ENCODE assay signal across 9 cellular contexts in genomic region chr19:1065606-1066109, GRCh38. TPM values are rescaled to one million over a fixed set of nuclear protein-coding genes. Genes with fewer than 3 reads are reported as not detected.
A peak's percentile ranks its signal among the peaks of the same experiment; 100 is the strongest.
DNase-seq lines count a peak whose midpoint lies in the region; ATAC-seq, FAIRE-seq and TF ChIP-seq lines count a peak whose summit lies in the region.
"Had no signal": no experiment of that assay in that cellular context is flagged by ENCODE, and none has a peak within 500 bp of the region (broad histone marks: within the 10 kb centered on the region; RNA-seq: fewer than 3 reads in every experiment).

No MANE protein-coding gene starts in this region.

- TF ChIP-seq CTCF in nephron progenitor cell (IDR thresholded peaks at IDR 0.05) = no peak

- no peak overlapping the region for H3K27ac Mint-ChIP-seq in nephron progenitor cell

- H3K27ac ChIP-seq in trophoblast cell (ENCODE audit: low read depth, low read length) = peak overlapping the region; percentile 87

- peak overlapping the region; percentile 67 for H3K18ac ChIP-seq in trophoblast cell (ENCODE audit: low read length)

- H3K23ac ChIP-seq in trophoblast cell (ENCODE audit: low read length) = no peak overlapping the region

- H3K9me3 ChIP-seq in trophoblast cell (ENCODE audit: insufficient read depth, low read depth, low read length) = peaks cover 12% of the 10 kb centered on the region

- no peak overlapping the region for H2AFZ ChIP-seq in trophoblast cell (ENCODE audit: insufficient read depth, low read length, poor library complexity)

- no peaks in the 10 kb centered on the region for H3K36me3 Mint-ChIP-seq in nephron progenitor cell (ENCODE audit: low read depth)

- H2BK5ac ChIP-seq in trophoblast cell (ENCODE audit: low read depth, low read length, poor library complexity) = peak overlapping the region; percentile 65

- no CpG with 5 or more reads among the region's 17 CpGs for WGBS in trophoblast cell (ENCODE audit: extremely low coverage, insufficient coverage, insufficient read length)

- peak overlapping the region; percentile 77 for H4K8ac ChIP-seq in trophoblast cell (ENCODE audit: low read depth, low read length)

- DNase-seq in GM12891 (ENCODE audit: insufficient read length, low spot score) = no peak
- peak; percentile 84 for DNase-seq in M059J (ENCODE audit: low read depth)
- DNase-seq in dermis blood vessel endothelial cell = peak; percentile 26
- DNase-seq in trophoblast cell = peak; percentile 99
- no peak for DNase-seq in NCI-H2029 (lab: John Stamatoyannopoulos, UW)
- DNase-seq in nephron progenitor cell = no peak
- DNase-seq: NCI-H2107 had no signal

- no peak overlapping the region for H3K9ac ChIP-seq in trophoblast cell (ENCODE audit: low read length)

- peaks cover 2% of the 10 kb centered on the region for H3K27me3 ChIP-seq in trophoblast cell (ENCODE audit: insufficient read depth, low read length)

- TF ChIP-seq POLR2A in GM12891 (IDR thresholded peaks at IDR 0.05; ENCODE audit: low read depth, low read length) = no peak

- H3K4me2 ChIP-seq in trophoblast cell (ENCODE audit: low read length) = peak overlapping the region; percentile 60

- peaks cover 28 to 29% of the 10 kb centered on the region in 2 experiments for H3K4me1 ChIP-seq in trophoblast cell (ENCODE audit: control insufficient read depth in 1 of 2, insufficient read depth in 2 of 2, low read length in 2 of 2)

- H4K12ac ChIP-seq in trophoblast cell (ENCODE audit: low read depth, low read length) = no peak overlapping the region

- H2AK5ac ChIP-seq in trophoblast cell (ENCODE audit: low read length) = no peak overlapping the region

- H3K4ac ChIP-seq in trophoblast cell (ENCODE audit: low read depth, low read length) = no peak overlapping the region

- H3K14ac ChIP-seq in trophoblast cell (ENCODE audit: low read length) = peak overlapping the region; percentile 23

- H3K4me1 Mint-ChIP-seq in nephron progenitor cell = peaks cover 23% of the 10 kb centered on the region

- peaks cover 18% of the 10 kb centered on the region for H3K79me1 ChIP-seq in trophoblast cell (ENCODE audit: low read length)

- H3K9me3 Mint-ChIP-seq in nephron progenitor cell = no peaks in the 10 kb centered on the region

- peak overlapping the region; percentile 52 for H2BK12ac ChIP-seq in trophoblast cell (ENCODE audit: low read length)

- no peaks in the 10 kb centered on the region for H3K36me3 ChIP-seq in trophoblast cell (ENCODE audit: control insufficient read depth in 1 of 2, insufficient read depth in 2 of 2, low read length in 2 of 2)

- peak overlapping the region; percentile 54 for H2BK120ac ChIP-seq in trophoblast cell (ENCODE audit: insufficient read depth, low read length, poor library complexity)

- peak; percentile 58 for FAIRE-seq in GM12891 (lab: Jason Lieb, UNC)

- H3K27me3 Mint-ChIP-seq in nephron progenitor cell (ENCODE audit: low read depth, poor library complexity) = peaks cover 73% of the 10 kb centered on the region

- H3K79me2 ChIP-seq in trophoblast cell (ENCODE audit: control insufficient read depth, insufficient read depth, low read length, poor library complexity) = no peaks in the 10 kb centered on the region

- H3K4me3 Mint-ChIP-seq in nephron progenitor cell = no peak overlapping the region

- no peak overlapping the region for H3K4me3 ChIP-seq in trophoblast cell (ENCODE audit: low read depth, low read length)

- ATAC-seq in GM18517 (IDR thresholded peaks at IDR 0.05; ENCODE audit: unreplicated experiment) (no peak), GM19324 (IDR thresholded peaks at IDR 0.05; ENCODE audit: low FRiP score, unreplicated experiment) (no peak)

- H4K91ac ChIP-seq in trophoblast cell (ENCODE audit: low read depth, low read length) = peak overlapping the region; percentile 42

TF ChIP-seq in GM12891, 5 proteins besides CTCF, POLR2A, EP300 and RAD21:
- TF ChIP-seq SPI1 (IDR thresholded peaks at IDR 0.05; ENCODE audit: low read depth, low read length) (no peak), POU2F2 (IDR thresholded peaks at IDR 0.05; ENCODE audit: low read depth, low read length) (no peak), TAF1 (IDR thresholded peaks at IDR 0.05; ENCODE audit: low read depth, low read length) (no peak), PAX5 (IDR thresholded peaks at IDR 0.05; ENCODE audit: insufficient read depth, low read length, severe bottlenecking) (no peak), POLR2AphosphoS5 (IDR thresholded peaks at IDR 0.05; ENCODE audit: low read depth, low read length) (no peak)

RNA-seq across cellular contexts. Expression of gene ARHGAP45, which starts 1.3 kb away (rescaled TPM):
- 71.9 TPM for polyA plus RNA-seq in GM12891 (2012; ENCODE audit: low read depth, missing spikeins)
- total RNA-seq in M059J (2014; rRNA removed; shearing (Covaris generic)) = 12.7 and 40.8 TPM in 2 replicates
- 40.3 and 55.5 TPM in 2 replicates for total RNA-seq in dermis blood vessel endothelial cell
- polyA plus RNA-seq in trophoblast cell (2013) = 13.6 and 14.5 TPM in 2 replicates

RNA-seq across cellular contexts. Expression of gene ABCA7, which starts 25.8 kb away (rescaled TPM):
- polyA plus RNA-seq in GM12891 (2012; ENCODE audit: low read depth, missing spikeins) = 13.2 TPM
- total RNA-seq in M059J (2014; rRNA removed; shearing (Covaris generic)) = 9.3 and 13.5 TPM in 2 replicates
- 9.4 and 10.0 TPM in 2 replicates for total RNA-seq in dermis blood vessel endothelial cell
- polyA plus RNA-seq in trophoblast cell (2013) = 26.8 and 27.6 TPM in 2 replicates

RNA-seq across cellular contexts. Expression of gene POLR2E, which starts 29.5 kb away (rescaled TPM):
- polyA plus RNA-seq in GM12891 (2012; ENCODE audit: low read depth, missing spikeins) = 196 TPM
- 145 and 164 TPM in 2 replicates for total RNA-seq in M059J (2014; rRNA removed; shearing (Covaris generic))
- 71.5 and 193 TPM in 2 replicates for total RNA-seq in dermis blood vessel endothelial cell
- 192 and 197 TPM in 2 replicates for polyA plus RNA-seq in trophoblast cell (2013)

RNA-seq across cellular contexts. Expression of gene GPX4, which starts 38.1 kb away (rescaled TPM):
- 472 TPM for polyA plus RNA-seq in GM12891 (2012; ENCODE audit: low read depth, missing spikeins)
- 684 and 697 TPM in 2 replicates for total RNA-seq in M059J (2014; rRNA removed; shearing (Covaris generic))
- 281 and 591 TPM in 2 replicates for total RNA-seq in dermis blood vessel endothelial cell
- 795 and 804 TPM in 2 replicates for polyA plus RNA-seq in trophoblast cell (2013)

RNA-seq across cellular contexts. Expression of gene CNN2, which starts 39.2 kb away (rescaled TPM):
- 101 TPM for polyA plus RNA-seq in GM12891 (2012; ENCODE audit: low read depth, missing spikeins)
- total RNA-seq in M059J (2014; rRNA removed; shearing (Covaris generic)) = 259 and 333 TPM in 2 replicates
- total RNA-seq in dermis blood vessel endothelial cell = 108 and 253 TPM in 2 replicates
- 349 and 351 TPM in 2 replicates for polyA plus RNA-seq in trophoblast cell (2013)

Comparison
In these comparisons a context has a peak if more than half of its experiments do, and no peak if none do; other contexts are left out.
1. DNase-seq: peak in M059J (single experiment), dermis blood vessel endothelial cell (single experiment) and trophoblast cell (2 of 2); none in GM12891 (single experiment), NCI-H2029 (single experiment) and nephron progenitor cell (single experiment).